In genomic region chr14:58299665-58300202, GRCh38 we compare ENCODE assay signal across 8 cellular contexts. TPM values are rescaled to one million over a fixed set of nuclear protein-coding genes. Genes with fewer than 3 reads are reported as not detected.
DNase-seq lines count a peak whose midpoint lies in the region; ATAC-seq and TF ChIP-seq lines count a peak whose summit lies in the region.

No MANE protein-coding gene starts in this region.

- H3K4me3 ChIP-seq in PC-9: peak overlapping the region; percentile 77
- H3K4me3 ChIP-seq in dorsolateral prefrontal cortex: peak overlapping the region; percentile 63 to 100 (median 95)
- peak overlapping the region; percentile 98 for H3K4me3 ChIP-seq in mononuclear cell (ENCODE audit: low read length)
- H3K4me3 ChIP-seq in aorta (ENCODE audit: low read length in 2 of 2): peak overlapping the region; percentile 77 to 98

- H3F3A ChIP-seq in PC-9 (ENCODE audit: insufficient read depth, low read depth): peaks cover 7% of the 10 kb centered on the region; the same call in 1 of the 2 replicates

- 0 out of 2 replicates have a peak, but pooled peaks cover 9% of the 10 kb centered on the region for H3K36me3 ChIP-seq in PC-9 (ENCODE audit: low read depth)
- H3K36me3 ChIP-seq in aorta (ENCODE audit: control insufficient read depth in 1 of 2, insufficient read depth in 2 of 2, low read length in 1 of 2): no peaks in the 10 kb centered on the region

- peaks cover 21% of the 10 kb centered on the region for H3K4me1 ChIP-seq in PC-9 (replicated peaks; ENCODE audit: insufficient read depth)
- peaks cover 32% of the 10 kb centered on the region for H3K4me1 ChIP-seq in mononuclear cell (ENCODE audit: insufficient read depth, low read length)
- no peaks in the 10 kb centered on the region for H3K4me1 ChIP-seq in aorta (ENCODE audit: control insufficient read depth in 1 of 2, insufficient read depth in 2 of 2, low read length in 2 of 2)

- no peaks in the 10 kb centered on the region for H3K9me3 Mint-ChIP-seq in activated CD4-positive, alpha-beta T cell treated with anti-CD3 and anti-CD28 coated beads for 36 hours (ENCODE audit: low read depth)

- intact Hi-C loops in activated CD4-positive, alpha-beta T cell treated with anti-CD3 and anti-CD28 coated beads for 36 hours (cut with DNase I, micrococcal nuclease): loop anchor here in 1 of 2 experiments (2.0 to 5.0 kb wide), 2 partner anchors 273 to 1031 kb away; partner anchors contain the start of genes AP5M1 and EXOC5
- intact Hi-C loops in PC-9 (cut with micrococcal nuclease; ENCODE audit: unreplicated experiment): no loop called here
- intact Hi-C loops in dorsolateral prefrontal cortex (cut with DNase I): loop anchor here (2.0 to 5.0 kb wide), 3 partner anchors 33 to 147 kb away; partner anchors contain the start of genes KIAA0586 (in 2 of the 2), TIMM9 (in 2 of the 2) and ARMH4 (in 1 of the 2)
- intact Hi-C loops in aorta (cut with DNase I): loop anchor here (2.0 to 5.0 kb wide), 2 partner anchors 52 to 55 kb away; partner anchors contain the start of gene PSMA3 (in 1 of the 2)

- peak; percentile 33 for DNase-seq in activated CD4-positive, alpha-beta T cell treated with anti-CD3 and anti-CD28 coated beads for 36 hours
- no peak for DNase-seq in activated CD4-positive, alpha-beta T cell treated with anti-CD3 and anti-CD28 coated beads, Interleukin-2, amount 50 U/mL, for 1 hour
- DNase-seq in PC-9 (peak in 1 of 2 experiments; percentile 5), dorsolateral prefrontal cortex (peak in 3 of 10 donors; percentile 9 to 45 (median 45)), aorta (no peak), NCI-H1930 (lab: John Stamatoyannopoulos, UW) (no peak)
- no peak for DNase-seq in stimulated activated CD4-positive, alpha-beta T cell treated with anti-CD3 and anti-CD28 coated beads, Interleukin-2, amount 100 ng/mL, for 48 hours

- H2AFZ ChIP-seq in PC-9: peak overlapping the region; percentile 91

- CTCF ChIA-PET in activated CD4-positive, alpha-beta T cell treated with anti-CD3 and anti-CD28 coated beads for 36 hours (lab: Charles Lee): interaction anchor here (0.7 to 1.2 kb wide), 4 partner anchors 19 to 45 kb away, joined by 3 to 4 read pairs (median 3); no protein-coding TSS in a partner anchor
- CTCF ChIA-PET in PC-9 (lab: Charles Lee): interaction anchor here (0.7 kb wide), 1 partner anchor 100 kb away, joined by 3 read pairs; the partner anchor contains the start of gene ACTR10

- POLR2A ChIA-PET in activated CD4-positive, alpha-beta T cell treated with anti-CD3 and anti-CD28 coated beads for 36 hours (lab: Charles Lee): interaction anchor here (0.6 to 0.9 kb wide), 2 partner anchors 11 to 41 kb away, joined by 3 read pairs; no protein-coding TSS in a partner anchor
- POLR2A ChIA-PET in PC-9 (lab: Charles Lee; ENCODE audit: unreplicated experiment): interaction anchor here (0.7 kb wide), 1 partner anchor 53 kb away, joined by 3 read pairs; no protein-coding TSS in a partner anchor

- TF ChIP-seq CTCF in PC-9 (conservative IDR thresholded peaks at IDR 0.05) (no peak), dorsolateral prefrontal cortex (IDR thresholded peaks at IDR 0.05 in 54 of 56, conservative IDR thresholded peaks at IDR 0.05 in 2 of 56; ENCODE audit: low read depth in 1 of 56, partially characterized antibody in 56 of 56) (no peak)

- WGBS in aorta, 2 donors: 0 to 1% methylated on average over 15 of the region's 15 CpGs

- peaks cover 23% of the 10 kb centered on the region for H3K4me1 Mint-ChIP-seq in activated CD4-positive, alpha-beta T cell treated with anti-CD3 and anti-CD28 coated beads for 36 hours

- H3K27ac ChIP-seq in PC-9 (no peak overlapping the region), dorsolateral prefrontal cortex (peak overlapping the region; percentile 44 to 100 (median 93)), aorta (ENCODE audit: low read depth in 1 of 2, low read length in 2 of 2) (peak overlapping the region; percentile 62 to 80)

- peak overlapping the region; percentile 91 for H3K27ac Mint-ChIP-seq in activated CD4-positive, alpha-beta T cell treated with anti-CD3 and anti-CD28 coated beads for 36 hours

- no peaks in the 10 kb centered on the region for H3K27me3 Mint-ChIP-seq in activated CD4-positive, alpha-beta T cell treated with anti-CD3 and anti-CD28 coated beads for 36 hours

- no peaks in the 10 kb centered on the region for H3K27me3 ChIP-seq in PC-9 (ENCODE audit: insufficient read depth, low read depth)
- no peaks in the 10 kb centered on the region for H3K27me3 ChIP-seq in dorsolateral prefrontal cortex
- no peaks in the 10 kb centered on the region for H3K27me3 ChIP-seq in mononuclear cell (ENCODE audit: insufficient read depth, low read length)
- no peaks in the 10 kb centered on the region for H3K27me3 ChIP-seq in aorta (ENCODE audit: control insufficient read depth in 1 of 2, insufficient read depth in 2 of 2, low read length in 1 of 2)

- no peaks in the 10 kb centered on the region for H3K9me3 ChIP-seq in PC-9 (ENCODE audit: insufficient read depth, low read depth)
- H3K9me3 ChIP-seq in mononuclear cell (ENCODE audit: low read depth, low read length): no peaks in the 10 kb centered on the region
- no peaks in the 10 kb centered on the region for H3K9me3 ChIP-seq in aorta (ENCODE audit: control insufficient read depth, low read length)

- H3K79me2 ChIP-seq in PC-9 (ENCODE audit: low read depth): peaks cover 45% of the 10 kb centered on the region

- no peak for ATAC-seq in activated CD4-positive, alpha-beta T cell treated with anti-CD3 and anti-CD28 coated beads for 36 hours
- ATAC-seq in aorta (ENCODE audit: low FRiP score): no peak

- TSS peak; percentile 40 for BruUV-seq in PC-9 (replicated peaks; lab: Mats Ljungman, UMichigan)

- peak overlapping the region; percentile 80 for H3K4me2 ChIP-seq in PC-9

- H3K36me3 Mint-ChIP-seq in activated CD4-positive, alpha-beta T cell treated with anti-CD3 and anti-CD28 coated beads for 36 hours (ENCODE audit: low read depth): peaks cover 26% of the 10 kb centered on the region

- no peak overlapping the region for H3K4me3 Mint-ChIP-seq in activated CD4-positive, alpha-beta T cell treated with anti-CD3 and anti-CD28 coated beads for 36 hours

- peaks cover 28% of the 10 kb centered on the region for H4K20me1 ChIP-seq in PC-9 (ENCODE audit: insufficient read depth)

- no peaks in the 10 kb centered on the region; the same call in 1 of the 2 replicates for H3K9me2 ChIP-seq in PC-9 (ENCODE audit: insufficient read depth)

RNA-seq across cellular contexts. Expression of gene ARID4A, which starts 1.4 kb away (rescaled TPM):
- 10 to 100 TPM; 20.3 to 25.3 TPM for total RNA-seq in activated CD4-positive, alpha-beta T cell treated with anti-CD3 and anti-CD28 coated beads for 36 hours
- total RNA-seq in PC-9 (2021): 17.0 and 22.2 TPM in 2 replicates
- 10 to 100 TPM; 24.5 to 59.8 (median 40.9) TPM for total RNA-seq in dorsolateral prefrontal cortex
- 58.0 TPM for total RNA-seq in mononuclear cell
- total RNA-seq in aorta: 10 to 100 TPM; 31.1 to 55.9 TPM
- 1 to 10 TPM; 7.8 to 9.0 TPM for polyA plus RNA-seq in aorta

RNA-seq across cellular contexts. Expression of gene PSMA3, which starts 55.1 kb away (rescaled TPM):
- total RNA-seq in activated CD4-positive, alpha-beta T cell treated with anti-CD3 and anti-CD28 coated beads for 36 hours: 100 to 1,000 TPM; 342 to 425 TPM
- total RNA-seq in PC-9 (2021): 202 and 277 TPM in 2 replicates
- total RNA-seq in dorsolateral prefrontal cortex: 100 to 1,000 TPM in 10 of 120 experiments, 10 to 100 TPM in 110; 45.6 to 146 (median 80.0) TPM
- 70.7 TPM for total RNA-seq in mononuclear cell
- 100 to 1,000 TPM; 125 to 136 TPM for total RNA-seq in aorta
- 100 to 1,000 TPM; 104 to 140 TPM for polyA plus RNA-seq in aorta
